ENCODE assay signal across 8 cellular contexts in the genomic region with DNA sequence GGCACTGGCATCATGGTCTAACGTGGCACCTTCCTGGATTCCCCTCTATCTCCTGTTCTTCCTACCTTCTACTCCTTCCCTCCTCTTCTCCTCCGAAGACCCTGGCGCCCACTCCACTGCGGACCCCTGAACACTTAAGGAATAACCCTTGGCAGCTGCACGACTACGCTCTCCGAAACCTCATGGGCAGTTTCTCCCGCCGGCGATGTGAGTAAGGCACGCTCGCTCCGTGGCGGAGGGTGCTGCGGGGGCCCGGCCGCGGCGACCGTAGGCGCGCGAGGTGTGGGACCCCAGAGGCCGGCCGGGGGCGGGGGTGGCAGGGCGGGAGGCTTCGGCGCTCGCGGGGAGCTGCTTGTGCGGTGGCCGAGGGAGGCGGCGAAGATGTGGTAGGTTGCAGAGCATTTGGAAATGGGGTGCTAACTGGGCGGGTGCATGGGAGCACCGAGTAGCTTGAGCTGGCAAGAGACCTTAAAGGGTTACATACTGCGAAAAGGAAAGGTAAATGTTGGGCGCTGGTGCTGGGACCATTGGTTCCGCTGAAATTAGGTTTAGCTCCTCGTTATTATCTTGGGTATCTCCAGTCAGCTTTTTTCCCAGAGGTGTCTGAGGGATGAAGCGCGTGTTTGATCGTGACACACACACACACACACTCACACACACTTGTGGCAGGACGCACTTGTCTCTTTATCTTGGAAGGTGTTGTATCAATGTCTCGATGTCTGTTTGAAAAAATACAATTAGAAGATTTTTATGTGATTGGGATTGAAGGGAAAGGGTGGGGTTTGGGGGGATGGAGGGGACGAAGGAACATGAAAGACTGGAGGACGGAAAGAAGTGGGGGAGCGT. TPM values are rescaled to one million over a fixed set of nuclear protein-coding genes. Genes with fewer than 3 reads are reported as not detected.
DNase-seq lines count a peak whose midpoint lies in the region; ATAC-seq and TF ChIP-seq lines count a peak whose summit lies in the region.
"Had no signal": no experiment of that assay in that cellular context is flagged by ENCODE, and none has a peak within 500 bp of the region (broad histone marks: within the 10 kb centered on the region; RNA-seq: fewer than 3 reads in every experiment).

No MANE protein-coding gene starts in this region.

- H3K27me3 Mint-ChIP-seq in activated naive CD8-positive, alpha-beta T cell treated with anti-CD3 and anti-CD28 coated beads, Interleukin-2, amount 10 ng/mL, durations not matched to agents 7 days and 5 days: peaks cover 38% of the 10 kb centered on the region

- H3K36me3 ChIP-seq in iPS-20b (ENCODE audit: insufficient read depth, low read depth, low read length) (no peaks in the 10 kb centered on the region), stomach (no peaks in the 10 kb centered on the region)

- H3K27me3 ChIP-seq in iPS-20b (ENCODE audit: insufficient read depth, low read length) (peaks cover 79% of the 10 kb centered on the region), stomach (peaks cover 7 to 60% (median 41%) of the 10 kb centered on the region in 3 donors)

- H3K4me1 Mint-ChIP-seq in activated naive CD8-positive, alpha-beta T cell treated with anti-CD3 and anti-CD28 coated beads, Interleukin-2, amount 10 ng/mL, durations not matched to agents 7 days and 5 days: peaks cover 4% of the 10 kb centered on the region

- TF ChIP-seq EP300 in stomach (IDR thresholded peaks at IDR 0.05): no peak

- no peak for TF ChIP-seq POLR2A in stomach (IDR thresholded peaks at IDR 0.05)

- WGBS in stomach, 5 donors: 1 to 4% (median 3%) methylated on average over 37 to 49 of the region's 49 CpGs

- intact Hi-C loops in stomach (cut with DNase I; ENCODE audit: low total_unique reads): no loop called here

- no peak for DNase-seq in activated naive CD8-positive, alpha-beta T cell treated with anti-CD3 and anti-CD28 coated beads, Interleukin-2, amount 10 ng/mL, durations not matched to agents 7 days and 5 days
- DNase-seq in stomach (no peak), hepatic stellate cell (ENCODE audit: low spot score) (no peak), activated T-cell treated with anti-CD3 and anti-CD28 coated beads for 4 hours (no peak), cortex of kidney (lab: John Stamatoyannopoulos, UW) (no peak)

- POLR2A ChIA-PET in activated naive CD8-positive, alpha-beta T cell treated with anti-CD3 and anti-CD28 coated beads, Interleukin-2, amount 10 ng/mL, durations not matched to agents 7 days and 5 days (lab: Charles Lee): no interaction called here

- peak overlapping the region; percentile 62 for H3K4me3 Mint-ChIP-seq in activated naive CD8-positive, alpha-beta T cell treated with anti-CD3 and anti-CD28 coated beads, Interleukin-2, amount 10 ng/mL, durations not matched to agents 7 days and 5 days

- peak overlapping the region; percentile 75 for H3K4me3 ChIP-seq in iPS-20b (ENCODE audit: low read length)
- peak overlapping the region; percentile 50 to 67 (median 58) for H3K4me3 ChIP-seq in stomach

- peaks cover 3% of the 10 kb centered on the region; the same call in 1 of the 2 replicates for H3K4me1 ChIP-seq in iPS-20b (ENCODE audit: insufficient read depth, low read length)
- H3K4me1 ChIP-seq in stomach: peaks cover 17 to 38% (median 30%) of the 10 kb centered on the region in 4 donors

- peak; percentile 15 for ATAC-seq in HG02885 (IDR thresholded peaks at IDR 0.05; ENCODE audit: poor library complexity, unreplicated experiment)
- ATAC-seq in activated naive CD8-positive, alpha-beta T cell treated with anti-CD3 and anti-CD28 coated beads, Interleukin-2, amount 10 ng/mL, durations not matched to agents 7 days and 5 days (ENCODE audit: low read depth): no peak

- TF ChIP-seq CTCF in stomach (IDR thresholded peaks at IDR 0.05): no peak

- no peaks in the 10 kb centered on the region for H3K9me3 Mint-ChIP-seq in activated naive CD8-positive, alpha-beta T cell treated with anti-CD3 and anti-CD28 coated beads, Interleukin-2, amount 10 ng/mL, durations not matched to agents 7 days and 5 days

- no peak overlapping the region for H3K27ac Mint-ChIP-seq in activated naive CD8-positive, alpha-beta T cell treated with anti-CD3 and anti-CD28 coated beads, Interleukin-2, amount 10 ng/mL, durations not matched to agents 7 days and 5 days

- H3K9me3 ChIP-seq in iPS-20b (ENCODE audit: insufficient read depth, low read depth, low read length) (no peaks in the 10 kb centered on the region), stomach (no peaks in the 10 kb centered on the region)

- H3K27ac ChIP-seq in iPS-20b (ENCODE audit: low read length) (no peak overlapping the region), stomach (peak overlapping the region in 1 of 5 donors; percentile 64)

- H3K36me3 Mint-ChIP-seq in activated naive CD8-positive, alpha-beta T cell treated with anti-CD3 and anti-CD28 coated beads, Interleukin-2, amount 10 ng/mL, durations not matched to agents 7 days and 5 days: no peaks in the 10 kb centered on the region

- H3K9ac ChIP-seq in iPS-20b (ENCODE audit: low read depth, low read length): no peak overlapping the region

RNA-seq across cellular contexts. Expression of a gene that starts 0.9 kb away (rescaled TPM):
- not detected for total RNA-seq in activated naive CD8-positive, alpha-beta T cell treated with anti-CD3 and anti-CD28 coated beads, Interleukin-2, amount 10 ng/mL, durations not matched to agents 7 days and 5 days
- total RNA-seq in stomach: 10 to 100 TPM in 1 of 5 donors, under 1 TPM in 3, not detected in 1; 0.29 to 22.4 (median 0.44) TPM
- polyA plus RNA-seq in stomach: under 1 TPM; 0.06 to 0.31 (median 0.23) TPM
- polyA plus RNA-seq: lung had no signal
